ENCODE assay signal across 21 cellular contexts in genomic region chr5:33448118-33448517, GRCh38.
"Had no signal": no experiment of that assay in that cellular context is flagged by ENCODE, and none has a peak within 500 bp of the region (broad histone marks: within the 10 kb centered on the region; RNA-seq: fewer than 3 reads in every experiment).

No MANE protein-coding gene starts in this region.

- H3K27ac Mint-ChIP-seq: activated CD4-positive, alpha-beta memory T cell treated with anti-CD3 and anti-CD28 coated beads, Interleukin-2, amount 10 ng/mL, durations not matched to agents 7 days and 5 days; activated CD4-positive, alpha-beta T cell treated with anti-CD3 and anti-CD28 coated beads, Interleukin-2, amount 10 ng/mL, durations not matched to agents 24 days and 14 days; activated naive CD4-positive, alpha-beta T cell treated with anti-CD3 and anti-CD28 coated beads for 36 hours; activated naive CD8-positive, alpha-beta T cell treated with anti-CD3 and anti-CD28 coated beads, Interleukin-2, amount 10 ng/mL, durations not matched to agents 7 days and 5 days; activated T-cell treated with anti-CD3 and anti-CD28 coated beads, Interleukin-2, amount 50 U/mL, for 72 hours; type B pancreatic cell had no signal

- H3K9me3 ChIP-seq: breast epithelium, testis had no signal

- H3K27me3 ChIP-seq: breast epithelium, foreskin keratinocyte, testis had no signal

- H3K4me3 ChIP-seq: breast epithelium, testis had no signal

- ATAC-seq: activated CD4-positive, CD25-positive, alpha-beta regulatory T cell treated with anti-CD3 and anti-CD28 coated beads, Interleukin-2, amount 50 U/mL, for 24 hours; activated T-cell treated with anti-CD3 and anti-CD28 coated beads, Interleukin-2, amount 50 U/mL, for 72 hours; foreskin keratinocyte; left cardiac atrium had no signal

- H3K27ac ChIP-seq: breast epithelium, foreskin keratinocyte, testis had no signal

- DNase-seq: activated CD4-positive, alpha-beta memory T cell treated with anti-CD3 and anti-CD28 coated beads, Interleukin-2, amount 10 ng/mL, durations not matched to agents 7 days and 5 days; activated CD4-positive, alpha-beta T cell treated with anti-CD3 and anti-CD28 coated beads, Interleukin-2, amount 10 ng/mL, durations not matched to agents 24 days and 14 days; activated effector memory CD4-positive, alpha-beta T cell treated with Interleukin-2 at 50 U/mL for 16 hours; activated naive CD4-positive, alpha-beta T cell treated with anti-CD3 and anti-CD28 coated beads for 36 hours; activated naive CD8-positive, alpha-beta T cell treated with anti-CD3 and anti-CD28 coated beads, Interleukin-2, amount 10 ng/mL, durations not matched to agents 7 days and 5 days; activated T-cell treated with anti-CD3 and anti-CD28 coated beads, Interleukin-2, amount 50 U/mL, for 72 hours; amniotic stem cell; cerebellar nuclear complex; cortex of kidney; erythroblast; foreskin keratinocyte; left cardiac atrium; mesenchymal stem cell; naive B cell; retina; stimulated activated CD4-positive, alpha-beta T cell treated with anti-CD3 and anti-CD28 coated beads, Interleukin-2, amount 100 ng/mL, for 48 hours; stimulated activated naive CD4-positive, alpha-beta T cell; testis had no signal

- H3K9me3 Mint-ChIP-seq: activated CD4-positive, alpha-beta memory T cell treated with anti-CD3 and anti-CD28 coated beads, Interleukin-2, amount 10 ng/mL, durations not matched to agents 7 days and 5 days; activated CD4-positive, alpha-beta T cell treated with anti-CD3 and anti-CD28 coated beads, Interleukin-2, amount 10 ng/mL, durations not matched to agents 24 days and 14 days; activated naive CD4-positive, alpha-beta T cell treated with anti-CD3 and anti-CD28 coated beads for 36 hours; activated naive CD8-positive, alpha-beta T cell treated with anti-CD3 and anti-CD28 coated beads, Interleukin-2, amount 10 ng/mL, durations not matched to agents 7 days and 5 days; activated T-cell treated with anti-CD3 and anti-CD28 coated beads, Interleukin-2, amount 50 U/mL, for 72 hours; naive B cell; type B pancreatic cell had no signal

- H3K27me3 Mint-ChIP-seq: activated CD4-positive, alpha-beta memory T cell treated with anti-CD3 and anti-CD28 coated beads, Interleukin-2, amount 10 ng/mL, durations not matched to agents 7 days and 5 days; activated CD4-positive, alpha-beta T cell treated with anti-CD3 and anti-CD28 coated beads, Interleukin-2, amount 10 ng/mL, durations not matched to agents 24 days and 14 days; activated naive CD8-positive, alpha-beta T cell treated with anti-CD3 and anti-CD28 coated beads, Interleukin-2, amount 10 ng/mL, durations not matched to agents 7 days and 5 days; naive B cell; type B pancreatic cell had no signal

- H3K4me1 ChIP-seq: foreskin keratinocyte, testis had no signal

- H3K36me3 ChIP-seq: breast epithelium had no signal

- H3K4me3 Mint-ChIP-seq: activated CD4-positive, alpha-beta memory T cell treated with anti-CD3 and anti-CD28 coated beads, Interleukin-2, amount 10 ng/mL, durations not matched to agents 7 days and 5 days; activated CD4-positive, alpha-beta T cell treated with anti-CD3 and anti-CD28 coated beads, Interleukin-2, amount 10 ng/mL, durations not matched to agents 24 days and 14 days; activated naive CD4-positive, alpha-beta T cell treated with anti-CD3 and anti-CD28 coated beads for 36 hours; activated naive CD8-positive, alpha-beta T cell treated with anti-CD3 and anti-CD28 coated beads, Interleukin-2, amount 10 ng/mL, durations not matched to agents 7 days and 5 days; activated T-cell treated with anti-CD3 and anti-CD28 coated beads, Interleukin-2, amount 50 U/mL, for 72 hours; naive B cell; type B pancreatic cell had no signal
